In genomic region chr6:111777357-111777756, GRCh38 we compare ENCODE assay signal across 1 cellular context.
TF ChIP-seq lines count a peak whose summit lies in the region.

No MANE protein-coding gene starts in this region.

TF ChIP-seq in HepG2, 621 proteins besides CTCF, POLR2A, EP300 and RAD21 (continued from another document):
- TF ChIP-seq IKZF5 (CRISPR knock-in tag; IDR thresholded peaks at IDR 0.05) (no peak), AGO1 (IDR thresholded peaks at IDR 0.05; ENCODE audit: low read depth, low read length, poor library complexity, severe bottlenecking) (no peak), ZKSCAN1 (IDR thresholded peaks at IDR 0.05; ENCODE audit: low read length) (no peak), MAFF (IDR thresholded peaks at IDR 0.05; ENCODE audit: low read depth, low read length) (no peak), JDP2 (CRISPR knock-in tag; IDR thresholded peaks at IDR 0.05; ENCODE audit: borderline replicate concordance) (no peak), CENPT (CRISPR knock-in tag; IDR thresholded peaks at IDR 0.05; ENCODE audit: low read depth) (no peak), REXO4 (CRISPR knock-in tag; IDR thresholded peaks at IDR 0.05; ENCODE audit: borderline replicate concordance) (no peak), TRAFD1 (CRISPR knock-in tag; IDR thresholded peaks at IDR 0.05; ENCODE audit: borderline replicate concordance) (no peak), ATF3 (CRISPR knock-in tag; IDR thresholded peaks at IDR 0.05) (no peak), MLXIP (CRISPR knock-in tag; IDR thresholded peaks at IDR 0.05; ENCODE audit: borderline replicate concordance) (no peak), HMGXB4 (CRISPR knock-in tag; IDR thresholded peaks at IDR 0.05; ENCODE audit: borderline replicate concordance in 1 of 2, low read depth in 1 of 2) (no peak), TOPORS (CRISPR knock-in tag; IDR thresholded peaks at IDR 0.05) (no peak), ZFP91 (CRISPR knock-in tag; IDR thresholded peaks at IDR 0.05; ENCODE audit: borderline replicate concordance) (no peak)
